ENCODE assay signal across 8 cellular contexts in the genomic region with DNA sequence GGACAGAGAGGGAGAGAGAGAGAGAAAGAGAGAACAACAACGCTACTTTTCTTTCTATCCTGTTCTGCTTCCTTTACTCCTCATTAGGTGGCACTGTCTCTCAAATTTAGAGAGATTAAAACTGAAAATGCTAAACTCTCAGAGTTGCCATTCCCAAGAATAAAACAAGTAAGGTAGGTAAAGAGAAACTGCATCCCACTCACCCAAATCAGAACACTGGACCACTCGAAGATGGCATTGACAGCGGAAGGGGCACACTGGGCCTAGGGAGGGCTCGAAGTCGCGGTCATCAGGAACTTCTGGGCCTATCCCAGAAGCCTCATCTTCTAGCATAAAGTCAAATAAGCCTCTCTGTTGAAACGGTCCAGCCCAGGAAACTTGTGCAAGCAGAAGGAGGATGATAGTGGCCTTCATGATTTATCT. TPM values are rescaled to one million over a fixed set of nuclear protein-coding genes. Genes with fewer than 3 reads are reported as not detected.
DNase-seq lines count a peak whose midpoint lies in the region; ATAC-seq and TF ChIP-seq lines count a peak whose summit lies in the region.

No MANE protein-coding gene starts in this region.

- no peaks in the 10 kb centered on the region for H3F3A ChIP-seq in MM.1S (ENCODE audit: insufficient read depth, low read length)

- H3K27me3 ChIP-seq in MM.1S (replicated peaks; ENCODE audit: insufficient read depth, low read length), result no peaks in the 10 kb centered on the region

- peak; percentile 40 for DNase-seq in MM.1S
- peak; percentile 14 for DNase-seq in cerebellum (ENCODE audit: low spot score)
- no peak for DNase-seq in mucosa of descending colon
- DNase-seq in NCI-H345 treated with DMSO at 0.1 percent for 48 hours (lab: John Stamatoyannopoulos, UW; ENCODE audit: unreplicated experiment), result no peak
- DNase-seq in NCI-H345 (lab: John Stamatoyannopoulos, UW), result no peak
- no peak for DNase-seq in NCI-H146 treated with DMSO at 0.1 percent for 48 hours (lab: John Stamatoyannopoulos, UW; ENCODE audit: unreplicated experiment)
- DNase-seq in NCI-H1436 (lab: John Stamatoyannopoulos, UW), result no peak

- no peaks in the 10 kb centered on the region for H4K20me1 ChIP-seq in MM.1S (ENCODE audit: insufficient read depth, low read length)

- no peak overlapping the region for H3K27ac ChIP-seq in C4-2B
- no peak overlapping the region for H3K27ac ChIP-seq in MM.1S (ENCODE audit: low read length)

- no peaks in the 10 kb centered on the region for H3K9me2 ChIP-seq in MM.1S (replicated peaks; ENCODE audit: insufficient read depth, low read length)

- peak overlapping the region; percentile 91 for H2AFZ ChIP-seq in MM.1S (ENCODE audit: low read length)

- intact Hi-C loops in mucosa of descending colon (cut with DNase I, micrococcal nuclease), result loop anchor here (5.0 to 10.0 kb wide), 2 partner anchors 144 to 147 kb away; no protein-coding TSS in a partner anchor

- peak overlapping the region; percentile 48; the same call in 1 of the 2 replicates for H3K9ac ChIP-seq in MM.1S (ENCODE audit: low read length)

- peak; percentile 50 for ATAC-seq in mucosa of descending colon

- H3K36me3 ChIP-seq in MM.1S (replicated peaks; ENCODE audit: insufficient read depth, low read length) (no peaks in the 10 kb centered on the region), mucosa of descending colon (ENCODE audit: low read depth) (no peaks in the 10 kb centered on the region)

- H3K4me3 ChIP-seq in MM.1S (ENCODE audit: low read length) (peak overlapping the region; percentile 58), mucosa of descending colon (no peak overlapping the region)

- H3K79me2 ChIP-seq in MM.1S (ENCODE audit: low read length), result no peaks in the 10 kb centered on the region

- H3K9me3 ChIP-seq in MM.1S (replicated peaks; ENCODE audit: insufficient read depth, low read length) (no peaks in the 10 kb centered on the region), mucosa of descending colon (no peaks in the 10 kb centered on the region)

- peaks cover 8% of the 10 kb centered on the region; the same call in 1 of the 2 replicates for H3K4me1 ChIP-seq in MM.1S (ENCODE audit: low read length)
- H3K4me1 ChIP-seq in mucosa of descending colon (ENCODE audit: low read depth), result no peaks in the 10 kb centered on the region

- TF ChIP-seq CTCF in C4-2B (conservative IDR thresholded peaks at IDR 0.05), result peak; percentile 66
- TF ChIP-seq CTCF in MM.1S (IDR thresholded peaks at IDR 0.05; ENCODE audit: low read length), result peak; percentile 64
- TF ChIP-seq CTCF in mucosa of descending colon (IDR thresholded peaks at IDR 0.05), result no peak

- H3K4me2 ChIP-seq in MM.1S (ENCODE audit: low read depth, low read length), result peak overlapping the region; percentile 61

RNA-seq across cellular contexts. Expression of a gene that starts 4.5 kb away (rescaled TPM):
- total RNA-seq in cerebellum (120 TPM), mucosa of descending colon (100 to 1,000 TPM in 2 of 3 donors, 10 to 100 TPM in 1; 91.0 to 705 (median 315) TPM)

Comparison
In these comparisons a context has a peak if more than half of its experiments do, and no peak if none do; other contexts are left out.
1. DNase-seq: peak in MM.1S (single experiment) and cerebellum (single experiment); none in mucosa of descending colon (0 of 3), NCI-H345 treated with DMSO at 0.1 percent for 48 hours (single experiment), NCI-H345 (single experiment), NCI-H146 treated with DMSO at 0.1 percent for 48 hours (single experiment) and NCI-H1436 (single experiment).